In the genomic region with DNA sequence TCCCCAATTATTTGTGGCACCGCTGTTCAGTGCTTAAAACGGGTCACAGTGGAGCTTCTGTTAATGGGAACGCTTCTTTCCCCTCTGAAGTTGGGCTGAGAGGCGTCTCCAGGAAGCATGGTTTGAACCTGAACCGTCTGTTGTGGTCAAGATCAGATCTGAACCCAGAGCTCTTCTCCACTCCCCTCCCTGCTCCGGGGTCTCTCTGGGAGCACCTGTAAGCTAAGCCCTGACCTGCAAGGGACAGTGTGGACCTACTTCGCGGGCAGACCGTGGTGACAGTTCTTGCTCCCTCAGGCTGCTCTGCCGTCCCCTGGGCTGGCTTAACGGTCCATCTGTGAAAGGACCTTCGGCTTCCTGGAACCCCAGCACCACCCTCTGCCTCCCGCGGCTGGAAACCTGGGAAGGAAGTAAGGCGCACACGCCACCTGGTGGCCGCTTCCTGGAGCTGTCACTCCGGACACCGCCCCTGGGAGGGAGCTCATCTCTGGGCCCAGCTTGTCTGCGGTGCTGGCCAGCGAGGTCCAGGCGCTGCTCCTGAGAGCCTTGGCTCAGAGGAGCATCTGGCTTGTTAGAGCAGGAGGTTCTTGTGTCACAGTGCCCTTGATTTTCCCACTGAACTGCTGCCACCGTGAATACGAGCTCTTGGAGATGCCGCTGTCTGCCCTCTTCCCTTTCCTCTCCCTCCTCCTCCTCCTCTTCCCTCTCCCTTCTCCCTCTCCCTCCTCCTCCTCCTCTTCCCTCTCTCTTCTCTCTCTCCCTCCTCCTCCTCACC, we compare ENCODE assay signal across 8 cellular contexts.
A peak's percentile ranks its signal among the peaks of the same experiment; 100 is the strongest.
DNase-seq lines count a peak whose midpoint lies in the region; ATAC-seq and TF ChIP-seq lines count a peak whose summit lies in the region.

No MANE protein-coding gene starts in this region.

- H3K4me3 ChIP-seq in H7 (ENCODE audit: insufficient read depth, low read depth, low read length) (peak overlapping the region; percentile 53), adrenal gland (no peak overlapping the region)

- DNase-seq in EH (ENCODE audit: low read depth) = peak; percentile 1
- DNase-seq in H7 = peak; percentile 89
- DNase-seq in NCI-H82 (lab: John Stamatoyannopoulos, UW) = peak; percentile 95
- peak; percentile 30 to 84 (median 46) for DNase-seq in adrenal gland
- peak; percentile 44 for DNase-seq in iPS-NIHi7 (ENCODE audit: extremely low spot score)
- peak in 2 of 3 experiments; percentile 5 to 37 for DNase-seq in stimulated activated CD4-positive, alpha-beta T cell treated with anti-CD3 and anti-CD28 coated beads, TNF-alpha, amount 100 ng/mL, for 24 hours (ENCODE audit: low read depth in 3 of 3)

- whole genome bisulfite sequencing in adrenal gland, 4 donors = 13 to 52% (median 15%) methylated on average over 9 to 25 of the region's 25 CpGs

- ATAC-seq in HG02981 (IDR thresholded peaks at IDR 0.05; ENCODE audit: unreplicated experiment) (no peak), HG03442 (IDR thresholded peaks at IDR 0.05; ENCODE audit: unreplicated experiment) (no peak)

- H3K27me3 ChIP-seq in H7 (ENCODE audit: control insufficient read depth, insufficient read depth, low read length) (peaks cover 2% of the 10 kb centered on the region; the same call in 1 of the 2 replicates), adrenal gland (peaks cover 10% of the 10 kb centered on the region)

- H3K4me1 ChIP-seq in adrenal gland (replicated peaks in 1 of 2) = no peaks in the 10 kb centered on the region

- H3K36me3 ChIP-seq in H7 (replicated peaks; ENCODE audit: control insufficient read depth, insufficient read depth, low read length) = no peaks in the 10 kb centered on the region
- H3K36me3 ChIP-seq in adrenal gland (replicated peaks in 1 of 2) = no peaks in the 10 kb centered on the region

- no peaks in the 10 kb centered on the region for H3K9me3 ChIP-seq in adrenal gland (replicated peaks in 1 of 3)

- TF ChIP-seq POLR2A in adrenal gland (IDR thresholded peaks at IDR 0.05) = no peak

- peak; percentile 54 to 74 (median 59) for TF ChIP-seq CTCF in adrenal gland (IDR thresholded peaks at IDR 0.05)

- intact Hi-C loops in adrenal gland (cut with DNase I) = loop anchor here in 1 of 2 donors (10.0 kb wide), 1 partner anchor 371 kb away; no protein-coding TSS in a partner anchor

- no peak overlapping the region for H3K27ac ChIP-seq in adrenal gland

Comparison
In these comparisons a context has a peak if more than half of its experiments do, and no peak if none do; other contexts are left out.
1. DNase-seq: peak in every context shown above with its lines; median percentile 95 in NCI-H82; 89 in H7; 46 in adrenal gland; 44 in iPS-NIHi7; 21 in stimulated activated CD4-positive, alpha-beta T cell treated with anti-CD3 and anti-CD28 coated beads, TNF-alpha, amount 100 ng/mL, for 24 hours; 1 in EH.